ENCODE assay signal across 22 cellular contexts in genomic region chr12:79560165-79560889, GRCh38.
A peak's percentile ranks its signal among the peaks of the same experiment; 100 is the strongest.
DNase-seq lines count a peak whose midpoint lies in the region; ATAC-seq and TF ChIP-seq lines count a peak whose summit lies in the region.
"Had no signal": no experiment of that assay in that cellular context is flagged by ENCODE, and none has a peak within 500 bp of the region (broad histone marks: within the 10 kb centered on the region; RNA-seq: fewer than 3 reads in every experiment).

No MANE protein-coding gene starts in this region.

- H3K4me3 ChIP-seq in choroid plexus epithelial cell (ENCODE audit: low read depth, low read length): no peak overlapping the region
- no peak overlapping the region for H3K4me3 ChIP-seq in upper lobe of right lung
- no peak overlapping the region for H3K4me3 ChIP-seq in heart left ventricle
- H3K4me3 ChIP-seq: BLaER1 treated with 17β-estradiol and CSF1 and Interleukin-3, amounts not matched to agents 10 nM and 100 nM; HAP-1; neural progenitor cell had no signal

- WGBS in heart left ventricle, 4 donors: 81 to 87% (median 84%) methylated on average over 7 of the region's 7 CpGs

- H3K27ac ChIP-seq in upper lobe of right lung (peak overlapping the region; percentile 18), heart left ventricle (peak overlapping the region in 3 of 12 donors; percentile 29 to 61 (median 52))
- H3K27ac ChIP-seq: BLaER1 treated with 17β-estradiol and CSF1 and Interleukin-3, amounts not matched to agents 10 nM and 100 nM; brain microvascular endothelial cell; neural progenitor cell had no signal

- H3K36me3 ChIP-seq in upper lobe of right lung: no peaks in the 10 kb centered on the region
- H3K36me3 ChIP-seq in heart left ventricle: peaks cover 0 to 3% (median 0%) of the 10 kb centered on the region in 9 donors

- peaks cover 27% of the 10 kb centered on the region for H3K36me3 Mint-ChIP-seq in osteocyte (ENCODE audit: unreplicated experiment)
- H3K36me3 Mint-ChIP-seq: activated naive CD8-positive, alpha-beta T cell treated with anti-CD3 and anti-CD28 coated beads, Interleukin-2, amount 10 ng/mL, durations not matched to agents 7 days and 5 days had no signal

- intact Hi-C loops in upper lobe of right lung (cut with DNase I): no loop called here
- intact Hi-C loops in heart left ventricle (cut with DNase I): loop anchor here in 1 of 10 donors (5.0 kb wide), 1 partner anchor 177 kb away; no protein-coding TSS in a partner anchor

- H3K9me3 ChIP-seq in upper lobe of right lung (no peaks in the 10 kb centered on the region), heart left ventricle (peaks cover 0 to 18% (median 0%) of the 10 kb centered on the region in 12 donors)

- no peak for TF ChIP-seq POLR2A in heart left ventricle (IDR thresholded peaks at IDR 0.05)

- H3K4me1 ChIP-seq in upper lobe of right lung (peaks cover 48% of the 10 kb centered on the region), heart left ventricle (peaks cover 0 to 41% (median 7%) of the 10 kb centered on the region in 12 donors)
- H3K4me1 ChIP-seq: BLaER1 treated with 17β-estradiol and CSF1 and Interleukin-3, amounts not matched to agents 10 nM and 100 nM had no signal

- ATAC-seq in upper lobe of right lung (no peak), heart left ventricle (no peak)

- H3K27me3 ChIP-seq in upper lobe of right lung (no peaks in the 10 kb centered on the region), heart left ventricle (no peaks in the 10 kb centered on the region)
- H3K27me3 ChIP-seq: BLaER1 treated with 17β-estradiol and CSF1 and Interleukin-3, amounts not matched to agents 10 nM and 100 nM; brain microvascular endothelial cell; neural progenitor cell had no signal

- TF ChIP-seq CTCF in choroid plexus epithelial cell (conservative IDR thresholded peaks at IDR 0.05; ENCODE audit: low read depth, low read length) (no peak), osteocyte (IDR thresholded peaks at IDR 0.05) (no peak), upper lobe of right lung (IDR thresholded peaks at IDR 0.05) (no peak), heart left ventricle (IDR thresholded peaks at IDR 0.05) (no peak)

- peaks cover 47% of the 10 kb centered on the region for H3K4me1 Mint-ChIP-seq in osteocyte (ENCODE audit: unreplicated experiment)
- H3K4me1 Mint-ChIP-seq: activated naive CD8-positive, alpha-beta T cell treated with anti-CD3 and anti-CD28 coated beads, Interleukin-2, amount 10 ng/mL, durations not matched to agents 7 days and 5 days had no signal

- H3K4me3 Mint-ChIP-seq in osteocyte (ENCODE audit: unreplicated experiment): no peak overlapping the region
- H3K4me3 Mint-ChIP-seq: activated naive CD8-positive, alpha-beta T cell treated with anti-CD3 and anti-CD28 coated beads, Interleukin-2, amount 10 ng/mL, durations not matched to agents 7 days and 5 days; neural progenitor cell had no signal

- H3K9me3 Mint-ChIP-seq in osteocyte (ENCODE audit: unreplicated experiment): no peaks in the 10 kb centered on the region
- H3K9me3 Mint-ChIP-seq: activated naive CD8-positive, alpha-beta T cell treated with anti-CD3 and anti-CD28 coated beads, Interleukin-2, amount 10 ng/mL, durations not matched to agents 7 days and 5 days had no signal

- peak overlapping the region; percentile 79 for H3K27ac Mint-ChIP-seq in osteocyte (ENCODE audit: unreplicated experiment)
- H3K27ac Mint-ChIP-seq: activated naive CD8-positive, alpha-beta T cell treated with anti-CD3 and anti-CD28 coated beads, Interleukin-2, amount 10 ng/mL, durations not matched to agents 7 days and 5 days; neural progenitor cell had no signal

- H3K27me3 Mint-ChIP-seq in osteocyte (ENCODE audit: unreplicated experiment): no peaks in the 10 kb centered on the region

- DNase-seq in DMS53 (lab: John Stamatoyannopoulos, UW): peak; percentile 58
- DNase-seq in DMS53 treated with DMSO at 0.1 percent for 48 hours (lab: John Stamatoyannopoulos, UW; ENCODE audit: unreplicated experiment): no peak
- peak; percentile 5 for DNase-seq in choroid plexus epithelial cell (ENCODE audit: low read depth)
- DNase-seq in osteocyte (ENCODE audit: extremely low spot score, unreplicated experiment): no peak
- DNase-seq in upper lobe of right lung: no peak
- DNase-seq in GF-D8 (lab: John Stamatoyannopoulos, UW): no peak
- DNase-seq in heart left ventricle: no peak
- no peak for DNase-seq in NCI-H446 treated with DMSO at 0.1 percent for 48 hours (lab: John Stamatoyannopoulos, UW)
- DNase-seq: 8988T; activated naive CD8-positive, alpha-beta T cell treated with anti-CD3 and anti-CD28 coated beads, Interleukin-2, amount 10 ng/mL, durations not matched to agents 7 days and 5 days; brain microvascular endothelial cell; cortex of kidney; foreskin fibroblast; MM.1S; NCI-H146; NCI-H2171 treated with DMSO at 0.1 percent for 48 hours; RPMI8226; stimulated activated CD4-positive, alpha-beta T cell treated with anti-CD3 and anti-CD28 coated beads, Interleukin-15, amount 100 ng/mL, for 24 hours; T1000 had no signal

Comparison
In these comparisons a context has a peak if more than half of its experiments do, and no peak if none do; other contexts are left out.
1. DNase-seq: peak in DMS53 (single experiment) and choroid plexus epithelial cell (single experiment); none in DMS53 treated with DMSO at 0.1 percent for 48 hours (single experiment), osteocyte (single experiment), upper lobe of right lung (single experiment), GF-D8 (single experiment), heart left ventricle (0 of 5) and NCI-H446 treated with DMSO at 0.1 percent for 48 hours (single experiment).